1 cellular context compared by ENCODE assay signal in the genomic region with DNA sequence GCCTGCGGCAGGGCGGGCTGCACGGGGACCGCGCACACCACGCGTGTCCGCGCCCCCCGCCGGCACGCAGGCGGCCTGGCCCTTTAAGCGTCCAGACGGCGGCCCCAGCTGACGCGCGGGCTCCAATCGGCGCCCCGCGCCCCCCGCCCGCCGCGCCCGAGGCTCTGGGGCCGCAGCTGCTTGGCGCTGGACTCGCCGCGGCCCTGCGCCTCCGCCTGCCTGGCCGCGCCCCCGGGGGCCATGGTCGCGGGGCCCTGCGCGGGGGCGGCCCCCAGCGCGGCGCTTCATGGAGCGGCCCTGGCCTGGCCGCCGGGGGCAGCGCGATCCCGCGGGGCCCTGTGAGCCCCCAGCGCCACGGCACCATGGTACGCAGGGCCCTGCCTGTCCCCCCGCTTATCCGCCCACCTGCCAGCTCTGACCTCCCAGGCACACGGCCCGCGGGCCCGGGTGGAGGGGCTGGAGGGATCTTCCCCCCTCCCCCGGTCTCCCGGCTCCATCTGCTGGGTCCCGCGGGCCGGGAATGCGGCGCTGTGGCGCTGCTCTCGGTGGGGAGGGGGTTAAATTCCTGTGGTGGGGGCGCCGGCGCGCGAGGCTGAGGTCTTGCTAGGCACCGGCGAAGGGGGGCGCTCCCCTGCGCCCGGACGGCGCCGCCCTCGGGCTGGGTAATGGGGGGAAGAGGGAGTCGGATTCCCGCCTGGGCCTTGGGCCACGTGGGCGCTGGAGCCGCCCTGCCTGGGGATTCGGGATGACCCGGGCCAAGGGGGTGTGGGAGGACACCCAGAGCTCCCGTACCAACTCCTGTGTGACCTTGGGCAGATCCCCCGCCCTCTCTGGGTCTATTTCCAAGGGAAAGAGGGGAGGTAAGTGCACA.
A peak's percentile ranks its signal among the peaks of the same experiment; 100 is the strongest.
TF ChIP-seq lines count a peak whose summit lies in the region.

No MANE protein-coding gene starts in this region.

TF ChIP-seq in HepG2, 621 proteins besides CTCF, POLR2A, EP300 and RAD21 (continued from another document and continues in another):
- TF ChIP-seq, protein P1, sequence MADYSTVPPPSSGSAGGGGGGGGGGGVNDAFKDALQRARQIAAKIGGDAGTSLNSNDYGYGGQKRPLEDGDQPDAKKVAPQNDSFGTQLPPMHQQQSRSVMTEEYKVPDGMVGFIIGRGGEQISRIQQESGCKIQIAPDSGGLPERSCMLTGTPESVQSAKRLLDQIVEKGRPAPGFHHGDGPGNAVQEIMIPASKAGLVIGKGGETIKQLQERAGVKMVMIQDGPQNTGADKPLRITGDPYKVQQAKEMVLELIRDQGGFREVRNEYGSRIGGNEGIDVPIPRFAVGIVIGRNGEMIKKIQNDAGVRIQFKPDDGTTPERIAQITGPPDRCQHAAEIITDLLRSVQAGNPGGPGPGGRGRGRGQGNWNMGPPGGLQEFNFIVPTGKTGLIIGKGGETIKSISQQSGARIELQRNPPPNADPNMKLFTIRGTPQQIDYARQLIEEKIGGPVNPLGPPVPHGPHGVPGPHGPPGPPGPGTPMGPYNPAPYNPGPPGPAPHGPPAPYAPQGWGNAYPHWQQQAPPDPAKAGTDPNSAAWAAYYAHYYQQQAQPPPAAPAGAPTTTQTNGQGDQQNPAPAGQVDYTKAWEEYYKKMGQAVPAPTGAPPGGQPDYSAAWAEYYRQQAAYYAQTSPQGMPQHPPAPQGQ (CRISPR knock-in tag; IDR thresholded peaks at IDR 0.05; ENCODE audit: borderline replicate concordance), result no peak
- no peak for TF ChIP-seq ZNF570 (CRISPR knock-in tag; IDR thresholded peaks at IDR 0.05; ENCODE audit: borderline replicate concordance)
- TF ChIP-seq, protein P2, sequence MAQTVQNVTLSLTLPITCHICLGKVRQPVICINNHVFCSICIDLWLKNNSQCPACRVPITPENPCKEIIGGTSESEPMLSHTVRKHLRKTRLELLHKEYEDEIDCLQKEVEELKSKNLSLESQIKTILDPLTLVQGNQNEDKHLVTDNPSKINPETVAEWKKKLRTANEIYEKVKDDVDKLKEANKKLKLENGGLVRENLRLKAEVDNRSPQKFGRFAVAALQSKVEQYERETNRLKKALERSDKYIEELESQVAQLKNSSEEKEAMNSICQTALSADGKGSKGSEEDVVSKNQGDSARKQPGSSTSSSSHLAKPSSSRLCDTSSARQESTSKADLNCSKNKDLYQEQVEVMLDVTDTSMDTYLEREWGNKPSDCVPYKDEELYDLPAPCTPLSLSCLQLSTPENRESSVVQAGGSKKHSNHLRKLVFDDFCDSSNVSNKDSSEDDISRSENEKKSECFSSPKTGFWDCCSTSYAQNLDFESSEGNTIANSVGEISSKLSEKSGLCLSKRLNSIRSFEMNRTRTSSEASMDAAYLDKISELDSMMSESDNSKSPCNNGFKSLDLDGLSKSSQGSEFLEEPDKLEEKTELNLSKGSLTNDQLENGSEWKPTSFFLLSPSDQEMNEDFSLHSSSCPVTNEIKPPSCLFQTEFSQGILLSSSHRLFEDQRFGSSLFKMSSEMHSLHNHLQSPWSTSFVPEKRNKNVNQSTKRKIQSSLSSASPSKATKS (CRISPR knock-in tag; IDR thresholded peaks at IDR 0.05), result no peak
- TF ChIP-seq SNAI1 (CRISPR knock-in tag; IDR thresholded peaks at IDR 0.05; ENCODE audit: borderline replicate concordance), result 0 out of 2 replicates have a peak, but pooled peaks have one; percentile 28
- no peak for TF ChIP-seq ZNF143 (CRISPR knock-in tag; IDR thresholded peaks at IDR 0.05)
- TF ChIP-seq DMAP1 (CRISPR knock-in tag; IDR thresholded peaks at IDR 0.05), result peak; percentile 56
- TF ChIP-seq ELF3 (CRISPR knock-in tag; IDR thresholded peaks at IDR 0.05), result 0 out of 2 replicates have a peak, but pooled peaks have one; percentile 21
- no peak for TF ChIP-seq ZNF619 (CRISPR knock-in tag; IDR thresholded peaks at IDR 0.05)
- TF ChIP-seq KLF6 (CRISPR knock-in tag; IDR thresholded peaks at IDR 0.05), result no peak
- TF ChIP-seq, protein P3, sequence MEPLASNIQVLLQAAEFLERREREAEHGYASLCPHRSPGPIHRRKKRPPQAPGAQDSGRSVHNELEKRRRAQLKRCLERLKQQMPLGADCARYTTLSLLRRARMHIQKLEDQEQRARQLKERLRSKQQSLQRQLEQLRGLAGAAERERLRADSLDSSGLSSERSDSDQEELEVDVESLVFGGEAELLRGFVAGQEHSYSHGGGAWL (CRISPR knock-in tag; IDR thresholded peaks at IDR 0.05), result no peak
- peak; percentile 56; the same call in 1 of the 2 replicates for TF ChIP-seq ZFY (CRISPR knock-in tag; IDR thresholded peaks at IDR 0.05)
- TF ChIP-seq, protein P4, sequence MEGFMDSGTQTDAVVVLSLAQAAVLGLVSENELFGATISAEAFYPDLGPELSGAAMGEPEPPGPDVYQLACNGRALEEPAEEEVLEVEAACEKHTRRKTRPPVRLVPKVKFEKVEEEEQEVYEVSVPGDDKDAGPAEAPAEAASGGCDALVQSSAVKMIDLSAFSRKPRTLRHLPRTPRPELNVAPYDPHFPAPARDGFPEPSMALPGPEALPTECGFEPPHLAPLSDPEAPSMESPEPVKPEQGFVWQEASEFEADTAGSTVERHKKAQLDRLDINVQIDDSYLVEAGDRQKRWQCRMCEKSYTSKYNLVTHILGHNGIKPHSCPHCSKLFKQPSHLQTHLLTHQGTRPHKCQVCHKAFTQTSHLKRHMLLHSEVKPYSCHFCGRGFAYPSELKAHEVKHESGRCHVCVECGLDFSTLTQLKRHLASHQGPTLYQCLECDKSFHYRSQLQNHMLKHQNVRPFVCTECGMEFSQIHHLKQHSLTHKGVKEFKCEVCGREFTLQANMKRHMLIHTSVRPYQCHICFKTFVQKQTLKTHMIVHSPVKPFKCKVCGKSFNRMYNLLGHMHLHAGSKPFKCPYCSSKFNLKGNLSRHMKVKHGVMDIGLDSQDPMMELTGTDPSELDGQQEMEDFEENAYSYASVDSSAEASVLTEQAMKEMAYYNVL (CRISPR knock-in tag; IDR thresholded peaks at IDR 0.05; ENCODE audit: borderline replicate concordance), result peak; percentile 25; the same call in 1 of the 2 replicates
- no peak for TF ChIP-seq ZNF264 (CRISPR knock-in tag; IDR thresholded peaks at IDR 0.05)
- TF ChIP-seq, protein P5, sequence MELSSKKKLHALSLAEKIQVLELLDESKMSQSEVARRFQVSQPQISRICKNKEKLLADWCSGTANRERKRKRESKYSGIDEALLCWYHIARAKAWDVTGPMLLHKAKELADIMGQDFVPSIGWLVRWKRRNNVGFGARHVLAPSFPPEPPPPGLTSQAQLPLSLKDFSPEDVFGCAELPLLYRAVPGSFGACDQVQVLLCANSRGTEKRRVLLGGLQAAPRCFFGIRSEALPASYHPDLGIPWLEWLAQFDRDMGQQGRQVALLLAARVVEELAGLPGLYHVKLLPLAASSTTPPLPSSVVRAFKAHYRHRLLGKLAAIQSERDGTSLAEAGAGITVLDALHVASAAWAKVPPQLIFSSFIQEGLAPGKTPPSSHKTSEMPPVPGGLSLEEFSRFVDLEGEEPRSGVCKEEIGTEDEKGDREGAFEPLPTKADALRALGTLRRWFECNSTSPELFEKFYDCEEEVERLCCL (CRISPR knock-in tag; IDR thresholded peaks at IDR 0.05; ENCODE audit: borderline replicate concordance), result 0 out of 2 replicates have a peak, but pooled peaks have one; percentile 57
- TF ChIP-seq PAWR (CRISPR knock-in tag; IDR thresholded peaks at IDR 0.05; ENCODE audit: borderline replicate concordance), result no peak
- TF ChIP-seq ZNF317 (CRISPR knock-in tag; IDR thresholded peaks at IDR 0.05), result 0 out of 2 replicates have a peak, but pooled peaks have one; percentile 24
- TF ChIP-seq ZSCAN22 (CRISPR knock-in tag; IDR thresholded peaks at IDR 0.05), result peak; percentile 83
- no peak for TF ChIP-seq NCOR1 (IDR thresholded peaks at IDR 0.05; ENCODE audit: borderline replicate concordance, low read length)
- TF ChIP-seq, protein P6, sequence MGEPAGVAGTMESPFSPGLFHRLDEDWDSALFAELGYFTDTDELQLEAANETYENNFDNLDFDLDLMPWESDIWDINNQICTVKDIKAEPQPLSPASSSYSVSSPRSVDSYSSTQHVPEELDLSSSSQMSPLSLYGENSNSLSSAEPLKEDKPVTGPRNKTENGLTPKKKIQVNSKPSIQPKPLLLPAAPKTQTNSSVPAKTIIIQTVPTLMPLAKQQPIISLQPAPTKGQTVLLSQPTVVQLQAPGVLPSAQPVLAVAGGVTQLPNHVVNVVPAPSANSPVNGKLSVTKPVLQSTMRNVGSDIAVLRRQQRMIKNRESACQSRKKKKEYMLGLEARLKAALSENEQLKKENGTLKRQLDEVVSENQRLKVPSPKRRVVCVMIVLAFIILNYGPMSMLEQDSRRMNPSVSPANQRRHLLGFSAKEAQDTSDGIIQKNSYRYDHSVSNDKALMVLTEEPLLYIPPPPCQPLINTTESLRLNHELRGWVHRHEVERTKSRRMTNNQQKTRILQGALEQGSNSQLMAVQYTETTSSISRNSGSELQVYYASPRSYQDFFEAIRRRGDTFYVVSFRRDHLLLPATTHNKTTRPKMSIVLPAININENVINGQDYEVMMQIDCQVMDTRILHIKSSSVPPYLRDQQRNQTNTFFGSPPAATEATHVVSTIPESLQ (CRISPR knock-in tag; conservative IDR thresholded peaks at IDR 0.05), result no peak
- TF ChIP-seq ZNF260 (CRISPR knock-in tag; IDR thresholded peaks at IDR 0.05; ENCODE audit: borderline replicate concordance, low read depth), result no peak
- TF ChIP-seq, protein P7, sequence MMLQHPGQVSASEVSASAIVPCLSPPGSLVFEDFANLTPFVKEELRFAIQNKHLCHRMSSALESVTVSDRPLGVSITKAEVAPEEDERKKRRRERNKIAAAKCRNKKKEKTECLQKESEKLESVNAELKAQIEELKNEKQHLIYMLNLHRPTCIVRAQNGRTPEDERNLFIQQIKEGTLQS (CRISPR knock-in tag; IDR thresholded peaks at IDR 0.05), result peak; percentile 30; the same call in 1 of the 2 replicates
- TF ChIP-seq KDM2A (CRISPR knock-in tag; IDR thresholded peaks at IDR 0.05; ENCODE audit: borderline replicate concordance, low read depth), result peak; percentile 52
- TF ChIP-seq, protein P8, sequence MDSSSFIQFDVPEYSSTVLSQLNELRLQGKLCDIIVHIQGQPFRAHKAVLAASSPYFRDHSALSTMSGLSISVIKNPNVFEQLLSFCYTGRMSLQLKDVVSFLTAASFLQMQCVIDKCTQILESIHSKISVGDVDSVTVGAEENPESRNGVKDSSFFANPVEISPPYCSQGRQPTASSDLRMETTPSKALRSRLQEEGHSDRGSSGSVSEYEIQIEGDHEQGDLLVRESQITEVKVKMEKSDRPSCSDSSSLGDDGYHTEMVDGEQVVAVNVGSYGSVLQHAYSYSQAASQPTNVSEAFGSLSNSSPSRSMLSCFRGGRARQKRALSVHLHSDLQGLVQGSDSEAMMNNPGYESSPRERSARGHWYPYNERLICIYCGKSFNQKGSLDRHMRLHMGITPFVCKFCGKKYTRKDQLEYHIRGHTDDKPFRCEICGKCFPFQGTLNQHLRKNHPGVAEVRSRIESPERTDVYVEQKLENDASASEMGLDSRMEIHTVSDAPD (CRISPR knock-in tag; IDR thresholded peaks at IDR 0.05), result no peak
- TF ChIP-seq, protein P9, sequence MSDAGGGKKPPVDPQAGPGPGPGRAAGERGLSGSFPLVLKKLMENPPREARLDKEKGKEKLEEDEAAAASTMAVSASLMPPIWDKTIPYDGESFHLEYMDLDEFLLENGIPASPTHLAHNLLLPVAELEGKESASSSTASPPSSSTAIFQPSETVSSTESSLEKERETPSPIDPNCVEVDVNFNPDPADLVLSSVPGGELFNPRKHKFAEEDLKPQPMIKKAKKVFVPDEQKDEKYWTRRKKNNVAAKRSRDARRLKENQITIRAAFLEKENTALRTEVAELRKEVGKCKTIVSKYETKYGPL (CRISPR knock-in tag; IDR thresholded peaks at IDR 0.05), result 0 out of 2 replicates have a peak, but pooled peaks have one; percentile 19
- no peak for TF ChIP-seq ZNF44 (CRISPR knock-in tag; IDR thresholded peaks at IDR 0.05)
- no peak for TF ChIP-seq DR1 (CRISPR knock-in tag; IDR thresholded peaks at IDR 0.05)
- TF ChIP-seq, protein P10, sequence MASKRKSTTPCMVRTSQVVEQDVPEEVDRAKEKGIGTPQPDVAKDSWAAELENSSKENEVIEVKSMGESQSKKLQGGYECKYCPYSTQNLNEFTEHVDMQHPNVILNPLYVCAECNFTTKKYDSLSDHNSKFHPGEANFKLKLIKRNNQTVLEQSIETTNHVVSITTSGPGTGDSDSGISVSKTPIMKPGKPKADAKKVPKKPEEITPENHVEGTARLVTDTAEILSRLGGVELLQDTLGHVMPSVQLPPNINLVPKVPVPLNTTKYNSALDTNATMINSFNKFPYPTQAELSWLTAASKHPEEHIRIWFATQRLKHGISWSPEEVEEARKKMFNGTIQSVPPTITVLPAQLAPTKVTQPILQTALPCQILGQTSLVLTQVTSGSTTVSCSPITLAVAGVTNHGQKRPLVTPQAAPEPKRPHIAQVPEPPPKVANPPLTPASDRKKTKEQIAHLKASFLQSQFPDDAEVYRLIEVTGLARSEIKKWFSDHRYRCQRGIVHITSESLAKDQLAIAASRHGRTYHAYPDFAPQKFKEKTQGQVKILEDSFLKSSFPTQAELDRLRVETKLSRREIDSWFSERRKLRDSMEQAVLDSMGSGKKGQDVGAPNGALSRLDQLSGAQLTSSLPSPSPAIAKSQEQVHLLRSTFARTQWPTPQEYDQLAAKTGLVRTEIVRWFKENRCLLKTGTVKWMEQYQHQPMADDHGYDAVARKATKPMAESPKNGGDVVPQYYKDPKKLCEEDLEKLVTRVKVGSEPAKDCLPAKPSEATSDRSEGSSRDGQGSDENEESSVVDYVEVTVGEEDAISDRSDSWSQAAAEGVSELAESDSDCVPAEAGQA (IDR thresholded peaks at IDR 0.05; ENCODE audit: low read depth), result 0 out of 2 replicates have a peak, but pooled peaks have one; percentile 18
- TF ChIP-seq, protein P10 (CRISPR knock-in tag; IDR thresholded peaks at IDR 0.05; ENCODE audit: borderline replicate concordance), result no peak
- peak; percentile 1 for TF ChIP-seq YY1 (IDR thresholded peaks at IDR 0.05; ENCODE audit: insufficient read depth, insufficient replicate concordance, low read depth, low read length)
- TF ChIP-seq, protein P11, sequence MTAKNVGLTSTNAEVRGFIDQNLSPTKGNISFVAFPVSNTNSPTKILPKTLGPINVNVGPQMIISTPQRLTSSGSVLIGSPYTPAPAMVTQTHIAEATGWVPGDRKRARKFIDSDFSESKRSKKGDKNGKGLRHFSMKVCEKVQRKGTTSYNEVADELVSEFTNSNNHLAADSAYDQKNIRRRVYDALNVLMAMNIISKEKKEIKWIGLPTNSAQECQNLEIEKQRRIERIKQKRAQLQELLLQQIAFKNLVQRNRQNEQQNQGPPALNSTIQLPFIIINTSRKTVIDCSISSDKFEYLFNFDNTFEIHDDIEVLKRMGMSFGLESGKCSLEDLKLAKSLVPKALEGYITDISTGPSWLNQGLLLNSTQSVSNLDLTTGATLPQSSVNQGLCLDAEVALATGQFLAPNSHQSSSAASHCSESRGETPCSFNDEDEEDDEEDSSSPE (CRISPR knock-in tag; IDR thresholded peaks at IDR 0.05), result peak; percentile 88
